In genomic region chr7:131370523-131370968, GRCh38 we compare ENCODE assay signal across 8 cellular contexts. TPM values are rescaled to one million over a fixed set of nuclear protein-coding genes. Genes with fewer than 3 reads are reported as not detected.
DNase-seq lines count a peak whose midpoint lies in the region; ATAC-seq and TF ChIP-seq lines count a peak whose summit lies in the region.

No MANE protein-coding gene starts in this region.

- ATAC-seq in HG03432 (IDR thresholded peaks at IDR 0.05; ENCODE audit: unreplicated experiment): peak; percentile 76
- peak; percentile 55 to 61 for ATAC-seq in activated T-cell treated with anti-CD3 and anti-CD28 coated beads, Interleukin-2, amount 50 U/mL, for 4 hours
- ATAC-seq in omental fat pad (ENCODE audit: low FRiP score): no peak

- TF ChIP-seq CTCF in omental fat pad (IDR thresholded peaks at IDR 0.05): no peak
- TF ChIP-seq CTCF in stomach (IDR thresholded peaks at IDR 0.05): no peak

- peaks cover 66% of the 10 kb centered on the region for H3K4me1 Mint-ChIP-seq in activated naive CD4-positive, alpha-beta T cell treated with anti-CD3 and anti-CD28 coated beads for 36 hours (ENCODE audit: low read depth)
- peaks cover 74% of the 10 kb centered on the region for H3K4me1 Mint-ChIP-seq in activated T-cell treated with anti-CD3 and anti-CD28 coated beads, Interleukin-2, amount 50 U/mL, for 4 hours (ENCODE audit: low read depth)

- no peak overlapping the region for H4K91ac ChIP-seq in mesenchymal stem cell (ENCODE audit: low read length)

- intact Hi-C loops in activated naive CD4-positive, alpha-beta T cell treated with anti-CD3 and anti-CD28 coated beads for 36 hours (cut with micrococcal nuclease): loop anchor here (1.0 kb wide), 1 partner anchor 11 kb away; no protein-coding TSS in a partner anchor
- intact Hi-C loops in stomach (cut with DNase I; ENCODE audit: low total_unique reads): no loop called here

- 53% methylated on average over 1 of the region's 1 CpG for WGBS in mesenchymal stem cell
- 59 to 69% (median 64%) methylated on average over 1 of the region's 1 CpG for WGBS in stomach, 5 donors

- peak overlapping the region; percentile 19 to 66 for H3K18ac ChIP-seq in mesenchymal stem cell (ENCODE audit: low read depth in 1 of 2, low read length in 2 of 2)

- no peak overlapping the region for H3K4ac ChIP-seq in mesenchymal stem cell (ENCODE audit: low read depth in 1 of 2, low read length in 2 of 2)

- DNase-seq in activated naive CD4-positive, alpha-beta T cell treated with anti-CD3 and anti-CD28 coated beads for 36 hours: peak; percentile 15
- DNase-seq in activated naive CD4-positive, alpha-beta T cell treated with anti-CD3 and anti-CD28 coated beads, Interleukin-2, amount 50 U/mL, for 16 hours: no peak
- DNase-seq in activated T-cell treated with anti-CD3 and anti-CD28 coated beads, Interleukin-2, amount 50 U/mL, for 4 hours: no peak
- DNase-seq in mesenchymal stem cell (peak; percentile 40), omental fat pad (ENCODE audit: low spot score) (no peak), amniotic stem cell (lab: John Stamatoyannopoulos, UW) (no peak), stomach (no peak)

- TF ChIP-seq EP300 in stomach (IDR thresholded peaks at IDR 0.05): no peak

- H3K4me3 ChIP-seq in mesenchymal stem cell (ENCODE audit: insufficient read depth in 1 of 2, low read depth in 1 of 2, low read length in 2 of 2): no peak overlapping the region
- no peak overlapping the region for H3K4me3 ChIP-seq in stomach

- peak overlapping the region; percentile 10 for H2AK5ac ChIP-seq in mesenchymal stem cell (ENCODE audit: low read length, severe bottlenecking)

- peaks cover 2% of the 10 kb centered on the region for H3K79me1 ChIP-seq in mesenchymal stem cell (replicated peaks; ENCODE audit: low read length, poor library complexity, severe bottlenecking)

- H3K4me1 ChIP-seq in mesenchymal stem cell (ENCODE audit: control insufficient read depth, insufficient read depth, low read depth, low read length): peaks cover 4% of the 10 kb centered on the region
- peaks cover 4 to 88% (median 49%) of the 10 kb centered on the region in 4 donors for H3K4me1 ChIP-seq in stomach

- H4K8ac ChIP-seq in mesenchymal stem cell (ENCODE audit: low read length): no peak overlapping the region

- H3K14ac ChIP-seq in mesenchymal stem cell (ENCODE audit: low read length in 2 of 2): no peak overlapping the region

- no peak overlapping the region for H3K4me3 Mint-ChIP-seq in activated naive CD4-positive, alpha-beta T cell treated with anti-CD3 and anti-CD28 coated beads for 36 hours
- no peak overlapping the region for H3K4me3 Mint-ChIP-seq in activated T-cell treated with anti-CD3 and anti-CD28 coated beads, Interleukin-2, amount 50 U/mL, for 4 hours

- H3K9ac ChIP-seq in mesenchymal stem cell (ENCODE audit: low read length): no peak overlapping the region

- no peak overlapping the region for H2BK12ac ChIP-seq in mesenchymal stem cell (ENCODE audit: low read length in 2 of 2)

- peaks cover 4% of the 10 kb centered on the region for H3K36me3 Mint-ChIP-seq in activated naive CD4-positive, alpha-beta T cell treated with anti-CD3 and anti-CD28 coated beads for 36 hours (ENCODE audit: low read depth)
- peaks cover 8% of the 10 kb centered on the region for H3K36me3 Mint-ChIP-seq in activated T-cell treated with anti-CD3 and anti-CD28 coated beads, Interleukin-2, amount 50 U/mL, for 4 hours (ENCODE audit: insufficient read depth)

- H3K27ac Mint-ChIP-seq in activated naive CD4-positive, alpha-beta T cell treated with anti-CD3 and anti-CD28 coated beads for 36 hours: no peak overlapping the region

- H3K27ac ChIP-seq in mesenchymal stem cell (ENCODE audit: low read length, poor library complexity, severe bottlenecking): peak overlapping the region; percentile 78
- no peak overlapping the region for H3K27ac ChIP-seq in stomach

- H3K4me2 ChIP-seq in mesenchymal stem cell (ENCODE audit: low read length, poor library complexity, severe bottlenecking): peak overlapping the region; percentile 56

- H3K36me3 ChIP-seq in mesenchymal stem cell (ENCODE audit: control insufficient read depth in 1 of 2, insufficient read depth in 2 of 2, low read depth in 1 of 2, low read length in 2 of 2): peaks cover 0 to 3% of the 10 kb centered on the region in 2 experiments
- H3K36me3 ChIP-seq in stomach: no peaks in the 10 kb centered on the region

- no peaks in the 10 kb centered on the region for H3K9me3 ChIP-seq in mesenchymal stem cell (ENCODE audit: control insufficient read depth, low read length)
- H3K9me3 ChIP-seq in stomach: no peaks in the 10 kb centered on the region

- no peak overlapping the region for H2AFZ ChIP-seq in mesenchymal stem cell (ENCODE audit: low read depth, low read length)

- no peak overlapping the region for H2BK5ac ChIP-seq in mesenchymal stem cell (ENCODE audit: low read depth, low read length, poor library complexity, severe bottlenecking)

- H2BK120ac ChIP-seq in mesenchymal stem cell (ENCODE audit: low read depth, low read length): no peak overlapping the region

- no peaks in the 10 kb centered on the region for H3K27me3 Mint-ChIP-seq in activated naive CD4-positive, alpha-beta T cell treated with anti-CD3 and anti-CD28 coated beads for 36 hours (ENCODE audit: low read depth)
- no peaks in the 10 kb centered on the region for H3K27me3 Mint-ChIP-seq in activated T-cell treated with anti-CD3 and anti-CD28 coated beads, Interleukin-2, amount 50 U/mL, for 4 hours (ENCODE audit: low read depth)

- H3K27me3 ChIP-seq in mesenchymal stem cell (ENCODE audit: control insufficient read depth in 1 of 2, insufficient read depth in 1 of 2, low read length in 2 of 2): no peaks in the 10 kb centered on the region
- no peaks in the 10 kb centered on the region for H3K27me3 ChIP-seq in stomach

- TF ChIP-seq POLR2A in stomach (IDR thresholded peaks at IDR 0.05): no peak

- H3K23ac ChIP-seq in mesenchymal stem cell (ENCODE audit: low read length in 2 of 2): peak overlapping the region in 1 of 2 experiments; percentile 93

- CTCF ChIA-PET in activated naive CD4-positive, alpha-beta T cell treated with anti-CD3 and anti-CD28 coated beads for 36 hours (lab: Charles Lee): interaction anchor here (0.9 kb wide), 1 partner anchor 24 kb away, joined by 3 read pairs; no protein-coding TSS in a partner anchor

- H2BK15ac ChIP-seq in mesenchymal stem cell (ENCODE audit: low read depth, poor library complexity, severe bottlenecking): no peak overlapping the region

- peaks cover 4% of the 10 kb centered on the region for H3K9me3 Mint-ChIP-seq in activated naive CD4-positive, alpha-beta T cell treated with anti-CD3 and anti-CD28 coated beads for 36 hours
- H3K9me3 Mint-ChIP-seq in activated T-cell treated with anti-CD3 and anti-CD28 coated beads, Interleukin-2, amount 50 U/mL, for 4 hours: no peaks in the 10 kb centered on the region

RNA-seq across cellular contexts. Expression of gene MKLN1, which starts 42.9 kb away (rescaled TPM):
- 10 to 100 TPM; 29.8 to 34.9 TPM for total RNA-seq in activated naive CD4-positive, alpha-beta T cell treated with anti-CD3 and anti-CD28 coated beads for 36 hours
- total RNA-seq in activated T-cell treated with anti-CD3 and anti-CD28 coated beads, Interleukin-2, amount 50 U/mL, for 4 hours: 10 to 100 TPM; 26.7 to 29.6 (median 28.8) TPM
- polyA plus RNA-seq in mesenchymal stem cell (2013, experiment 1 of 2): 20.2 TPM
- 21.2 TPM for polyA plus RNA-seq in mesenchymal stem cell (2013, experiment 2 of 2)
- total RNA-seq in omental fat pad (100 to 1,000 TPM in 1 of 4 donors, 10 to 100 TPM in 3; 48.9 to 108 (median 49.8) TPM), stomach (100 to 1,000 TPM in 2 of 5 donors, 10 to 100 TPM in 3; 24.5 to 147 (median 43.3) TPM)
- 10 to 100 TPM in 2 of 3 donors, 1 to 10 TPM in 1; 9.4 to 13.9 (median 11.5) TPM for polyA plus RNA-seq in stomach

Comparison
In these comparisons a context has a peak if more than half of its experiments do, and no peak if none do; other contexts are left out.
1. DNase-seq: peak in activated naive CD4-positive, alpha-beta T cell treated with anti-CD3 and anti-CD28 coated beads for 36 hours (single experiment) and mesenchymal stem cell (single experiment); none in activated naive CD4-positive, alpha-beta T cell treated with anti-CD3 and anti-CD28 coated beads, Interleukin-2, amount 50 U/mL, for 16 hours (single experiment), activated T-cell treated with anti-CD3 and anti-CD28 coated beads, Interleukin-2, amount 50 U/mL, for 4 hours (single experiment), omental fat pad (single experiment), amniotic stem cell (single experiment) and stomach (single experiment).